In genomic region chr20:51420805-51421204, GRCh38 we compare ENCODE assay signal across 18 cellular contexts.
"Had no signal": no experiment of that assay in that cellular context is flagged by ENCODE, and none has a peak within 500 bp of the region (broad histone marks: within the 10 kb centered on the region; RNA-seq: fewer than 3 reads in every experiment).

No MANE protein-coding gene starts in this region.

- H3K36me3 ChIP-seq: left lung, ovary, prostate gland, right atrium auricular region, uterus, WERI-Rb-1 had no signal

- H3K4me3 ChIP-seq: cardiac muscle cell, left lung, lung, ovary, prostate gland, right atrium auricular region, uterus had no signal

- H3K27ac ChIP-seq: cardiac muscle cell, left lung, ovary, prostate gland, right atrium auricular region, uterus, WERI-Rb-1 had no signal

- H3K27me3 ChIP-seq: cardiac muscle cell, left lung, ovary, right atrium auricular region, uterus had no signal

- H3K4me3 Mint-ChIP-seq: activated naive CD8-positive, alpha-beta T cell treated with anti-CD3 and anti-CD28 coated beads, Interleukin-2, amount 50 U/mL, for 24 hours; dendritic cell treated with granulocyte-macrophage colony-stimulating factor and Interleukin-4, amounts not matched to agents 40 ng/mL and 50 ng/mL, for 4 days; naive thymus-derived CD8-positive, alpha-beta T cell had no signal

- DNase-seq: activated CD4-positive, alpha-beta T cell treated with anti-CD3 and anti-CD28 coated beads for 1 hour; activated CD4-positive, alpha-beta T cell treated with anti-CD3 and anti-CD28 coated beads, Interleukin-2, amount 50 U/mL, for 1 hour; activated gamma-delta T cell; activated naive CD4-positive, alpha-beta T cell treated with anti-CD3 and anti-CD28 coated beads, Interleukin-2, amount 50 U/mL, for 16 hours; activated naive CD8-positive, alpha-beta T cell treated with anti-CD3 and anti-CD28 coated beads, Interleukin-2, amount 50 U/mL, for 24 hours; effector CD4-positive, alpha-beta T cell; left lung; naive thymus-derived CD8-positive, alpha-beta T cell; ovary; stimulated activated CD4-positive, alpha-beta T cell treated with anti-CD3 and anti-CD28 coated beads, Interleukin-1b, Interleukin-23, amount 100 ng/mL, for 48 hours; trophoblast cell; uterus; WERI-Rb-1 had no signal

- H3K27ac Mint-ChIP-seq: activated naive CD8-positive, alpha-beta T cell treated with anti-CD3 and anti-CD28 coated beads, Interleukin-2, amount 50 U/mL, for 24 hours; dendritic cell treated with granulocyte-macrophage colony-stimulating factor and Interleukin-4, amounts not matched to agents 40 ng/mL and 50 ng/mL, for 4 days had no signal

- H3K9me3 ChIP-seq: left lung, ovary, prostate gland, right atrium auricular region, uterus had no signal

- ATAC-seq: activated naive CD8-positive, alpha-beta T cell treated with anti-CD3 and anti-CD28 coated beads, Interleukin-2, amount 50 U/mL, for 24 hours; left lung; naive thymus-derived CD8-positive, alpha-beta T cell had no signal

- H3K27me3 Mint-ChIP-seq: activated naive CD8-positive, alpha-beta T cell treated with anti-CD3 and anti-CD28 coated beads, Interleukin-2, amount 50 U/mL, for 24 hours; naive thymus-derived CD8-positive, alpha-beta T cell had no signal

- H3K4me1 ChIP-seq: prostate gland, right atrium auricular region, uterus had no signal

- H3K9me3 Mint-ChIP-seq: activated naive CD8-positive, alpha-beta T cell treated with anti-CD3 and anti-CD28 coated beads, Interleukin-2, amount 50 U/mL, for 24 hours; dendritic cell treated with granulocyte-macrophage colony-stimulating factor and Interleukin-4, amounts not matched to agents 40 ng/mL and 50 ng/mL, for 4 days; naive thymus-derived CD8-positive, alpha-beta T cell had no signal
